12 cellular contexts compared by ENCODE assay signal in the genomic region with DNA sequence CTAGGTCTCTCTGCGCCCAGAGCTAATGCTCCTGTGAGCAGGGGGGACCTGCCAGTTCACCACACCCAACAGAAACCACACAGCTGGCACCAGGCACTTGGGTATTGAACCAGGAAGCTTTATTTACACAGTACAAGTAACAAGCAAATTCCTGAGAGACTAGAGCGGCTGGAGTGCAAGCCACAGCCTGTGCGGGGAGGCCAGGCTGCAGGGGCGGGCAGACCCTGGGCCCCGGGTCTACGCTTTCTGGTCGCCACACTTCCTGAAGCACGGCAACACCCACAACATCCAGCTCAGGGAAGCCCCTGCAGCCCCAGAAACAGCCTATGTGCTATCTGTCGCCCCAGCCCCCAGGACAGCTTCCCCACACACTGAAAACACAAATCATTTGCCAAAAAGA.
DNase-seq lines count a peak whose midpoint lies in the region; ATAC-seq and TF ChIP-seq lines count a peak whose summit lies in the region.
"Had no signal": no experiment of that assay in that cellular context is flagged by ENCODE, and none has a peak within 500 bp of the region (broad histone marks: within the 10 kb centered on the region; RNA-seq: fewer than 3 reads in every experiment).

No MANE protein-coding gene starts in this region.

- peaks cover 0 to 37% of the 10 kb centered on the region in 2 donors for H3K36me3 ChIP-seq in left lung

- no peak overlapping the region for H3K4me3 ChIP-seq in left lung

- TF ChIP-seq CTCF in CD4-positive, alpha-beta T cell (IDR thresholded peaks at IDR 0.05), result no peak
- no peak for TF ChIP-seq CTCF in left lung (IDR thresholded peaks at IDR 0.05)

- H3K27ac ChIP-seq in CD4-positive, alpha-beta T cell (ENCODE audit: low read depth, low read length), result peak overlapping the region; percentile 43
- peak overlapping the region in 1 of 2 donors; percentile 34 for H3K27ac ChIP-seq in left lung

- no peaks in the 10 kb centered on the region for H3K9me3 Mint-ChIP-seq in CD4-positive, alpha-beta T cell
- H3K9me3 Mint-ChIP-seq in T-cell, result no peaks in the 10 kb centered on the region
- no peaks in the 10 kb centered on the region for H3K9me3 Mint-ChIP-seq in activated T-helper 2 cell treated with anti-CD3 and anti-CD28 coated beads, Interferon-gamma antibody, Interleukin-2, Interleukin-4, amounts not matched to agents 10 μg/mL and 5 μg/mL and 100 μg/mL, durations not matched to agents 14 hours and 24 hours and 36 hours

- peaks cover 17% of the 10 kb centered on the region for H3K4me1 Mint-ChIP-seq in CD4-positive, alpha-beta T cell (ENCODE audit: low read depth)
- H3K4me1 Mint-ChIP-seq in T-cell, result peaks cover 15 to 60% (median 34%) of the 10 kb centered on the region in 3 donors
- H3K4me1 Mint-ChIP-seq in activated T-helper 2 cell treated with anti-CD3 and anti-CD28 coated beads, Interferon-gamma antibody, Interleukin-2, Interleukin-4, amounts not matched to agents 10 μg/mL and 5 μg/mL and 100 μg/mL, durations not matched to agents 14 hours and 24 hours and 36 hours (ENCODE audit: low read depth), result peaks cover 5% of the 10 kb centered on the region

- no peaks in the 10 kb centered on the region for H3K9me3 ChIP-seq in CD4-positive, alpha-beta T cell (ENCODE audit: control insufficient read depth, low read length)
- no peaks in the 10 kb centered on the region for H3K9me3 ChIP-seq in left lung

- no peaks in the 10 kb centered on the region for H3K27me3 Mint-ChIP-seq in CD4-positive, alpha-beta T cell
- H3K27me3 Mint-ChIP-seq in T-cell, result no peaks in the 10 kb centered on the region
- peaks cover 12% of the 10 kb centered on the region for H3K27me3 Mint-ChIP-seq in activated T-helper 2 cell treated with anti-CD3 and anti-CD28 coated beads, Interferon-gamma antibody, Interleukin-2, Interleukin-4, amounts not matched to agents 10 μg/mL and 5 μg/mL and 100 μg/mL, durations not matched to agents 14 hours and 24 hours and 36 hours (ENCODE audit: low read depth)

- H3K4me3 Mint-ChIP-seq in CD4-positive, alpha-beta T cell, result no peak overlapping the region
- H3K4me3 Mint-ChIP-seq in T-cell, result peak overlapping the region in 1 of 3 donors; percentile 56
- H3K4me3 Mint-ChIP-seq in activated T-helper 2 cell treated with anti-CD3 and anti-CD28 coated beads, Interferon-gamma antibody, Interleukin-2, Interleukin-4, amounts not matched to agents 10 μg/mL and 5 μg/mL and 100 μg/mL, durations not matched to agents 14 hours and 24 hours and 36 hours (ENCODE audit: low read depth), result no peak overlapping the region

- H3K27ac Mint-ChIP-seq in CD4-positive, alpha-beta T cell, result peak overlapping the region; percentile 70
- H3K27ac Mint-ChIP-seq in T-cell, result peak overlapping the region; percentile 88 to 90
- H3K27ac Mint-ChIP-seq in activated T-helper 2 cell treated with anti-CD3 and anti-CD28 coated beads, Interferon-gamma antibody, Interleukin-2, Interleukin-4, amounts not matched to agents 10 μg/mL and 5 μg/mL and 100 μg/mL, durations not matched to agents 14 hours and 24 hours and 36 hours, result no peak overlapping the region

- no peak for DNase-seq in CD4-positive, alpha-beta T cell
- DNase-seq in T-cell, result peak in 21 of 34 experiments; percentile 16 to 56 (median 32)
- DNase-seq in left lung, result peak in 1 of 2 donors; percentile 64
- no peak for DNase-seq in HuH-7 (ENCODE audit: low spot score)
- no peak for DNase-seq in activated T-helper 2 cell treated with anti-CD3 and anti-CD28 coated beads, Interferon-gamma antibody, Interleukin-2, Interleukin-4, amounts not matched to agents 10 μg/mL and 5 μg/mL and 100 μg/mL, durations not matched to agents 14 hours and 24 hours and 36 hours (ENCODE audit: low spot score)
- DNase-seq in DMS114 treated with DMSO at 0.1 percent for 48 hours (lab: John Stamatoyannopoulos, UW; ENCODE audit: unreplicated experiment), result no peak
- DNase-seq: erythroblast, NCI-H748 treated with DMSO at 0.1 percent for 48 hours, trophoblast cell had no signal

- no peaks in the 10 kb centered on the region for H3K27me3 ChIP-seq in CD4-positive, alpha-beta T cell (ENCODE audit: control insufficient read depth, insufficient read depth, low read length)
- H3K27me3 ChIP-seq in left lung, result no peaks in the 10 kb centered on the region

- H3K36me3 Mint-ChIP-seq in CD4-positive, alpha-beta T cell (ENCODE audit: low read depth), result peaks cover 25% of the 10 kb centered on the region
- peaks cover 21% of the 10 kb centered on the region for H3K36me3 Mint-ChIP-seq in T-cell
- peaks cover 21% of the 10 kb centered on the region for H3K36me3 Mint-ChIP-seq in activated T-helper 2 cell treated with anti-CD3 and anti-CD28 coated beads, Interferon-gamma antibody, Interleukin-2, Interleukin-4, amounts not matched to agents 10 μg/mL and 5 μg/mL and 100 μg/mL, durations not matched to agents 14 hours and 24 hours and 36 hours (ENCODE audit: low read depth)

- H3K4me1 ChIP-seq in left lung, result peaks cover 4 to 30% of the 10 kb centered on the region in 2 donors

- CTCF ChIA-PET in CD4-positive, alpha-beta T cell (lab: Charles Lee), result no interaction called here
- CTCF ChIA-PET in T-cell (lab: Charles Lee), result interaction anchor here in 1 of 2 donors (0.7 to 1.0 kb wide), 2 partner anchors 9 to 122 kb away, joined by 3 read pairs; no protein-coding TSS in a partner anchor

- peak; percentile 60 for ATAC-seq in CD4-positive, alpha-beta T cell (ENCODE audit: poor library complexity)
- ATAC-seq in GM21737 (IDR thresholded peaks at IDR 0.05; ENCODE audit: unreplicated experiment) (peak; percentile 28), T-cell (replicated peaks in 1 of 4) (peak; percentile 37 to 76 (median 62)), left lung (peak; percentile 89), GM19455 (IDR thresholded peaks at IDR 0.05; ENCODE audit: unreplicated experiment) (no peak)
- ATAC-seq: HCT116 had no signal

- POLR2A ChIA-PET in CD4-positive, alpha-beta T cell (lab: Charles Lee), result interaction anchor here (1.0 to 1.5 kb wide), 2 partner anchors 70 to 122 kb away, joined by 3 to 8 read pairs; no protein-coding TSS in a partner anchor
- POLR2A ChIA-PET in T-cell (lab: Charles Lee), result interaction anchor here in 1 of 2 donors (0.5 kb wide), 1 partner anchor 1125 kb away, joined by 3 read pairs; no protein-coding TSS in a partner anchor

- intact Hi-C loops in CD4-positive, alpha-beta T cell (cut with DNase I, micrococcal nuclease), result no loop called here
- intact Hi-C loops in left lung (cut with DNase I), result no loop called here
- intact Hi-C loops in activated T-helper 2 cell treated with anti-CD3 and anti-CD28 coated beads, Interferon-gamma antibody, Interleukin-2, Interleukin-4, amounts not matched to agents 10 μg/mL and 5 μg/mL and 100 μg/mL, durations not matched to agents 14 hours and 24 hours and 36 hours (cut with micrococcal nuclease), result no loop called here

Comparison
In these comparisons a context has a peak if more than half of its experiments do, and no peak if none do; other contexts are left out.
1. DNase-seq: peak in T-cell (21 of 34); none in CD4-positive, alpha-beta T cell (0 of 10), HuH-7 (single experiment), activated T-helper 2 cell treated with anti-CD3 and anti-CD28 coated beads, Interferon-gamma antibody, Interleukin-2, Interleukin-4, amounts not matched to agents 10 μg/mL and 5 μg/mL and 100 μg/mL, durations not matched to agents 14 hours and 24 hours and 36 hours (single experiment) and DMS114 treated with DMSO at 0.1 percent for 48 hours (single experiment).